1 cellular context compared by ENCODE assay signal in genomic region chr9:38039907-38040682, GRCh38.
TF ChIP-seq lines count a peak whose summit lies in the region.

No MANE protein-coding gene starts in this region.

TF ChIP-seq in K562, 482 proteins besides CTCF, POLR2A, EP300 and RAD21 (continued from another document and continues in another):
- TF ChIP-seq HNRNPH1 (optimal IDR thresholded peaks at IDR 0.05; ENCODE audit: low read depth, low read length), result no peak
- TF ChIP-seq RFX5 (IDR thresholded peaks at IDR 0.05; ENCODE audit: low read depth, low read length), result no peak
- no peak for TF ChIP-seq E2F6 (IDR thresholded peaks at IDR 0.05; ENCODE audit: borderline replicate concordance in 1 of 2, extremely low read depth in 1 of 2, insufficient read depth in 1 of 2, insufficient read length in 1 of 2, low read depth in 1 of 2, low read length in 1 of 2, poor library complexity in 1 of 2, severe bottlenecking in 1 of 2)
- TF ChIP-seq RBM34 (IDR thresholded peaks at IDR 0.05; ENCODE audit: borderline replicate concordance, insufficient read depth, low read length), result no peak
- TF ChIP-seq ZNF511 (CRISPR knock-in tag; IDR thresholded peaks at IDR 0.05), result no peak
- peak; percentile 45; the same call in 1 of the 2 replicates for TF ChIP-seq ZBTB2 (IDR thresholded peaks at IDR 0.05)
- no peak for TF ChIP-seq NKRF (IDR thresholded peaks at IDR 0.05; ENCODE audit: borderline replicate concordance)
- no peak for TF ChIP-seq CBX5 (IDR thresholded peaks at IDR 0.05; ENCODE audit: borderline replicate concordance, low read depth)
- TF ChIP-seq HNRNPUL1 (IDR thresholded peaks at IDR 0.05; ENCODE audit: low read length), result no peak
- no peak for TF ChIP-seq SPI1 (IDR thresholded peaks at IDR 0.05; ENCODE audit: borderline replicate concordance, low read depth, low read length)
- peak; percentile 88 for TF ChIP-seq CBFA2T3 (IDR thresholded peaks at IDR 0.05)
- no peak for TF ChIP-seq RHOXF2B (CRISPR knock-in tag; conservative IDR thresholded peaks at IDR 0.05)
- TF ChIP-seq ZNF140 (CRISPR knock-in tag; IDR thresholded peaks at IDR 0.05), result no peak
- no peak for TF ChIP-seq KDM5B (IDR thresholded peaks at IDR 0.05; ENCODE audit: insufficient replicate concordance, low read depth, low read length)
- no peak; the same call in 1 of the 2 replicates for TF ChIP-seq XRCC5 (IDR thresholded peaks at IDR 0.05; ENCODE audit: low read depth, low read length)
- TF ChIP-seq ZFP36 (IDR thresholded peaks at IDR 0.05; ENCODE audit: low read depth, low read length, partially characterized antibody), result peak; percentile 100
- TF ChIP-seq FOXK2 (conservative IDR thresholded peaks at IDR 0.05 in 1 of 2, IDR thresholded peaks at IDR 0.05 in 1 of 2; ENCODE audit: low read depth in 2 of 2), result peak; percentile 71 to 79
- TF ChIP-seq MLX (CRISPR knock-in tag; conservative IDR thresholded peaks at IDR 0.05), result no peak
- no peak for TF ChIP-seq PRPF4 (IDR thresholded peaks at IDR 0.05; ENCODE audit: insufficient read depth, low read depth, low read length, poor library complexity, severe bottlenecking)
- TF ChIP-seq ZBTB7A (IDR thresholded peaks at IDR 0.05; ENCODE audit: borderline replicate concordance, control insufficient read depth, low read depth, low read length), result no peak; the same call in 1 of the 2 replicates
- TF ChIP-seq ZNF740 (CRISPR knock-in tag; IDR thresholded peaks at IDR 0.05), result peak; percentile 78; the same call in 1 of the 2 replicates
- no peak for TF ChIP-seq ZNF740 (tag; IDR thresholded peaks at IDR 0.05)
- TF ChIP-seq TCF15 (CRISPR knock-in tag; IDR thresholded peaks at IDR 0.05), result no peak
- peak; percentile 86 for TF ChIP-seq ARID1B (IDR thresholded peaks at IDR 0.05)
- TF ChIP-seq ZNF134 (CRISPR knock-in tag; conservative IDR thresholded peaks at IDR 0.05), result no peak
- no peak for TF ChIP-seq IRF1 (CRISPR knock-in tag; IDR thresholded peaks at IDR 0.05; ENCODE audit: borderline replicate concordance)
- no peak for TF ChIP-seq KAT2B (IDR thresholded peaks at IDR 0.05; ENCODE audit: low read depth, low read length)
- TF ChIP-seq ZNF23 (CRISPR knock-in tag; IDR thresholded peaks at IDR 0.05), result no peak
- TF ChIP-seq SRSF9 (IDR thresholded peaks at IDR 0.05; ENCODE audit: borderline replicate concordance, low read depth, low read length), result no peak
- no peak for TF ChIP-seq NR4A1 (CRISPR knock-in tag; IDR thresholded peaks at IDR 0.05)
- no peak; the same call in 1 of the 2 replicates for TF ChIP-seq NR4A1 (tag; IDR thresholded peaks at IDR 0.05)
- TF ChIP-seq PREB (CRISPR knock-in tag; IDR thresholded peaks at IDR 0.05), result no peak
- peak; percentile 30; the same call in 1 of the 2 replicates for TF ChIP-seq ZNF717 (CRISPR knock-in tag; IDR thresholded peaks at IDR 0.05)
- TF ChIP-seq ARID2 (IDR thresholded peaks at IDR 0.05), result no peak
- no peak for TF ChIP-seq XRCC4 (IDR thresholded peaks at IDR 0.05; ENCODE audit: extremely low read depth, insufficient read depth, insufficient read length)
- TF ChIP-seq RBFOX2 (IDR thresholded peaks at IDR 0.05; ENCODE audit: low read depth, low read length), result peak; percentile 56
- TF ChIP-seq TCF7 (IDR thresholded peaks at IDR 0.05; ENCODE audit: borderline replicate concordance), result no peak
- TF ChIP-seq RBM25 (IDR thresholded peaks at IDR 0.05; ENCODE audit: low read depth, low read length, severe bottlenecking), result peak; percentile 36
- peak; percentile 86; the same call in 1 of the 2 replicates for TF ChIP-seq LCOR (CRISPR knock-in tag; IDR thresholded peaks at IDR 0.05)
- TF ChIP-seq ZNF263 (CRISPR knock-in tag; IDR thresholded peaks at IDR 0.05; ENCODE audit: borderline replicate concordance), result no peak
- TF ChIP-seq KLF16 (IDR thresholded peaks at IDR 0.05), result peak; percentile 65; the same call in 1 of the 2 replicates
- TF ChIP-seq HOXB6 (CRISPR knock-in tag; IDR thresholded peaks at IDR 0.05; ENCODE audit: borderline replicate concordance), result no peak
- no peak for TF ChIP-seq ZNF444 (CRISPR knock-in tag; IDR thresholded peaks at IDR 0.05)
- no peak for TF ChIP-seq FOXJ3 (CRISPR knock-in tag; IDR thresholded peaks at IDR 0.05)
- TF ChIP-seq CREB1 (IDR thresholded peaks at IDR 0.05), result no peak
- no peak for TF ChIP-seq CREB1 (CRISPR knock-in tag; IDR thresholded peaks at IDR 0.05)
- TF ChIP-seq NFE2L1 (tag; IDR thresholded peaks at IDR 0.05; ENCODE audit: borderline replicate concordance, low read depth), result no peak
- no peak for TF ChIP-seq ETS1 (conservative IDR thresholded peaks at IDR 0.05; ENCODE audit: control insufficient read depth, low read depth, low read length)
- no peak for TF ChIP-seq ZNF224 (CRISPR knock-in tag; IDR thresholded peaks at IDR 0.05)
- TF ChIP-seq ZNF124 (CRISPR knock-in tag; IDR thresholded peaks at IDR 0.05), result no peak
- TF ChIP-seq MXD1 (CRISPR knock-in tag; IDR thresholded peaks at IDR 0.05; ENCODE audit: borderline replicate concordance, poor library complexity, severe bottlenecking), result no peak
- peak; percentile 40 for TF ChIP-seq VEZF1 (CRISPR knock-in tag; IDR thresholded peaks at IDR 0.05)
- 0 out of 2 replicates have a peak, but pooled peaks have one; percentile 19 for TF ChIP-seq ZNF197 (CRISPR knock-in tag; IDR thresholded peaks at IDR 0.05; ENCODE audit: low read depth)
- no peak for TF ChIP-seq XRCC3 (IDR thresholded peaks at IDR 0.05)
- TF ChIP-seq ZNF696 (CRISPR knock-in tag; conservative IDR thresholded peaks at IDR 0.05), result no peak
- no peak for TF ChIP-seq ZNF764 (CRISPR knock-in tag; IDR thresholded peaks at IDR 0.05; ENCODE audit: low read depth)
- TF ChIP-seq ARID3B (CRISPR knock-in tag; IDR thresholded peaks at IDR 0.05; ENCODE audit: borderline replicate concordance), result no peak
- peak; percentile 53; the same call in 1 of the 2 replicates for TF ChIP-seq NFIC (IDR thresholded peaks at IDR 0.05)
